Comparison of ENCODE assay signal across 7 cellular contexts in the genomic region with DNA sequence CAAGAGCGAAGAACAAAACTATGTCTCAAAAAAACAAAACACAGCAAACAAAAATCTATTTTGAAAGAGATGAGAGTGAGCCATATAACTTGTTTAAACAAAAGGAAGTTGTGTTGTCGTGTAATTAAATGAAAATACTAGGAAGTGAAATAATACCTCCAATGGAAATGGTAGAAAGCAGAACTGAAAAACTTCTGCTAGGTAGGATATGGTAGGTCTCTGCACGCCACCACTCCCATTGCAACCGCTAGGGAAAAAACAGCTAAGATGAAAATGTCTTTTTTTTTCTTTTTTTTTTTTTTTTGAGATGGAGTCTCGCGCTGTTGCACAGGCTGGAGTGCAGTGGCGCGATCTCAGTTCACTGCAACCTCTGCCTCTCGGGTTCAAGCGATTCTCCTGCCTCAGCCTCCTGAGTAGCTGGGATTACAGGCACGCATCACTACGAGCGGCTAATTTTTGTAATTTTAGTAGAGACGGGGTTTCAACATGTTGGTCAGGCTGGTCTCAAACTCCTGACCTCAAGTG.
DNase-seq lines count a peak whose midpoint lies in the region; ATAC-seq and TF ChIP-seq lines count a peak whose summit lies in the region.
"Not testable (repeated sequence)": the region's sequence is repeated elsewhere in the genome, so short reads cannot be mapped to it uniquely, and the experiment has no call there.

No MANE protein-coding gene starts in this region.

- H3K36me3 ChIP-seq in MM.1S (replicated peaks; ENCODE audit: insufficient read depth, low read length): not testable (repeated sequence)

- peaks cover 90% of the 10 kb centered on the region for H3K4me1 Mint-ChIP-seq in dendritic cell treated with granulocyte-macrophage colony-stimulating factor and Interleukin-4, amounts not matched to agents 40 ng/mL and 50 ng/mL, for 4 days (ENCODE audit: low read depth)

- ATAC-seq in GM19035 (IDR thresholded peaks at IDR 0.05; ENCODE audit: unreplicated experiment) (peak; percentile 43), GM21576 (IDR thresholded peaks at IDR 0.05; ENCODE audit: unreplicated experiment) (peak; percentile 63), HG03060 (IDR thresholded peaks at IDR 0.05; ENCODE audit: low read depth, unreplicated experiment) (peak; percentile 50)

- not testable (repeated sequence) for H3K9me3 ChIP-seq in MM.1S (replicated peaks; ENCODE audit: insufficient read depth, low read length)

- peak; percentile 20; the same call in 1 of the 3 replicates for TF ChIP-seq CTCF in GM12872 (IDR thresholded peaks at IDR 0.05; ENCODE audit: insufficient read depth, low read depth, low read length)
- TF ChIP-seq CTCF in MM.1S (IDR thresholded peaks at IDR 0.05; ENCODE audit: low read length): not testable (repeated sequence)

- 0 out of 2 replicates have a peak overlapping the region, but pooled peaks have one; percentile 24 for H2AFZ ChIP-seq in MM.1S (ENCODE audit: low read length)

- peaks cover 67% of the 10 kb centered on the region for H3K36me3 Mint-ChIP-seq in dendritic cell treated with granulocyte-macrophage colony-stimulating factor and Interleukin-4, amounts not matched to agents 40 ng/mL and 50 ng/mL, for 4 days (ENCODE audit: low read depth)

- not testable (repeated sequence) for H3K9ac ChIP-seq in MM.1S (ENCODE audit: low read length)

- H3K27me3 ChIP-seq in MM.1S (replicated peaks; ENCODE audit: insufficient read depth, low read length): not testable (repeated sequence)

- peak overlapping the region; percentile 79 for H3K27ac Mint-ChIP-seq in dendritic cell treated with granulocyte-macrophage colony-stimulating factor and Interleukin-4, amounts not matched to agents 40 ng/mL and 50 ng/mL, for 4 days

- not testable (repeated sequence) for H3F3A ChIP-seq in MM.1S (ENCODE audit: insufficient read depth, low read length)

- peak overlapping the region; percentile 46; the same call in 1 of the 2 replicates for H3K27ac ChIP-seq in MM.1S (ENCODE audit: low read length)

- not testable (repeated sequence) for H3K79me2 ChIP-seq in MM.1S (ENCODE audit: low read length)

- not testable (repeated sequence) for H3K9me2 ChIP-seq in MM.1S (replicated peaks; ENCODE audit: insufficient read depth, low read length)

- H3K4me3 Mint-ChIP-seq in dendritic cell treated with granulocyte-macrophage colony-stimulating factor and Interleukin-4, amounts not matched to agents 40 ng/mL and 50 ng/mL, for 4 days: peak overlapping the region; percentile 35

- not testable (repeated sequence) for H3K4me3 ChIP-seq in MM.1S (ENCODE audit: low read length)

- not testable (repeated sequence) for H3K27me3 Mint-ChIP-seq in dendritic cell treated with granulocyte-macrophage colony-stimulating factor and Interleukin-4, amounts not matched to agents 40 ng/mL and 50 ng/mL, for 4 days

- peak; percentile 58 for DNase-seq in MM.1S
- peak; percentile 52 for DNase-seq in SIG-M5 (lab: John Stamatoyannopoulos, UW)

- H3K9me3 Mint-ChIP-seq in dendritic cell treated with granulocyte-macrophage colony-stimulating factor and Interleukin-4, amounts not matched to agents 40 ng/mL and 50 ng/mL, for 4 days: not testable (repeated sequence)

- H4K20me1 ChIP-seq in MM.1S (ENCODE audit: insufficient read depth, low read length): not testable (repeated sequence)

- not testable (repeated sequence) for H3K4me1 ChIP-seq in MM.1S (ENCODE audit: low read length)

- peak overlapping the region; percentile 32; the same call in 1 of the 2 replicates for H3K4me2 ChIP-seq in MM.1S (ENCODE audit: low read depth, low read length)

- intact Hi-C loops in dendritic cell treated with granulocyte-macrophage colony-stimulating factor and Interleukin-4, amounts not matched to agents 40 ng/mL and 50 ng/mL, for 4 days (cut with micrococcal nuclease): not testable (repeated sequence)
